Comparison of ENCODE assay signal across 15 cellular contexts in the genomic region with DNA sequence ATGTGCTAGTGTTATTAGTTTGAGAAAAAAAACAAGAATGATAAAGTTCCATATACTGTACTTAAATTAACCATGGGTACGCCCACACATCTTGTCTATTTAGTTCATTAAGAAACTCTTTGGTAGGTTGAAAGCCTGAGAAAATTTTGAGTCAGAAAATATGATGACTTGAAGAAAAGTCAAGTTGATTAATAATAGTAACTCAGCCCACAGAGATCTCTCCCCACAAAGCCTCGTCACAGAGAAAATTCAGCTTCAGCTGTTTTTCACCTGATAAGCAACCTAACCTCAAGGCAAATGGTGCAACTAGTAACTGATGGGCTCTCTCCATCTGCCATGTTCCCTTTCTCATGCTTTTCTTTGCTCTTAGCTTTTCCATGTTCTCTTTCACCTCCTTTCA.
"Had no signal": no experiment of that assay in that cellular context is flagged by ENCODE, and none has a peak within 500 bp of the region (broad histone marks: within the 10 kb centered on the region; RNA-seq: fewer than 3 reads in every experiment).

No MANE protein-coding gene starts in this region.

- H3K36me3 Mint-ChIP-seq: naive B cell; stimulated activated naive B cell treated with anti-CD40 and anti-IgM and Interleukin-4, amounts not matched to agents 10 μg/mL and 1 μg/mL and 100 μg/mL, for 72 hours; type B pancreatic cell had no signal

- H3K27me3 Mint-ChIP-seq: type B pancreatic cell had no signal

- ATAC-seq: heart right ventricle; right lobe of liver; stimulated activated naive B cell treated with anti-CD40 and anti-IgM and Interleukin-4, amounts not matched to agents 10 μg/mL and 1 μg/mL and 100 μg/mL, for 72 hours had no signal

- H3K9me3 Mint-ChIP-seq: endodermal cell, nephron progenitor cell, type B pancreatic cell had no signal

- H3K4me1 Mint-ChIP-seq: endodermal cell; naive B cell; nephron progenitor cell; stimulated activated naive B cell treated with anti-CD40 and anti-IgM and Interleukin-4, amounts not matched to agents 10 μg/mL and 1 μg/mL and 100 μg/mL, for 72 hours had no signal

- H3K27ac Mint-ChIP-seq: endodermal cell; naive B cell; nephron progenitor cell; stimulated activated naive B cell treated with anti-CD40 and anti-IgM and Interleukin-4, amounts not matched to agents 10 μg/mL and 1 μg/mL and 100 μg/mL, for 72 hours; type B pancreatic cell had no signal

- H3K4me3 Mint-ChIP-seq: endodermal cell; naive B cell; nephron progenitor cell; stimulated activated naive B cell treated with anti-CD40 and anti-IgM and Interleukin-4, amounts not matched to agents 10 μg/mL and 1 μg/mL and 100 μg/mL, for 72 hours; type B pancreatic cell had no signal

- DNase-seq: effector CD4-positive, alpha-beta T cell; endodermal cell; erythroblast; heart right ventricle; hypothalamus; kidney glomerular epithelial cell; mesendoderm; naive B cell; nephron progenitor cell; retina; right lobe of liver; stimulated activated CD4-positive, alpha-beta T cell treated with anti-CD3 and anti-CD28 coated beads, Interleukin-2, amount 100 ng/mL, for 48 hours; stimulated activated naive B cell treated with anti-CD40 and anti-IgM and Interleukin-4, amounts not matched to agents 10 μg/mL and 1 μg/mL and 100 μg/mL, for 72 hours; thyroid gland had no signal
